In genomic region chr2:169415233-169415748, GRCh38 we compare ENCODE assay signal across 2 cellular contexts.
TF ChIP-seq lines count a peak whose summit lies in the region.

No MANE protein-coding gene starts in this region.

TF ChIP-seq in GM23338, 12 proteins besides CTCF, POLR2A, EP300 and RAD21:
- TF ChIP-seq ZNF114 (CRISPR knock-in tag; IDR thresholded peaks at IDR 0.05) (no peak), EZH2phosphoT487 (IDR thresholded peaks at IDR 0.05; ENCODE audit: unreplicated experiment) (no peak), CREB1 (CRISPR knock-in tag; IDR thresholded peaks at IDR 0.05; ENCODE audit: low read depth) (no peak), ZNF331 (CRISPR knock-in tag; IDR thresholded peaks at IDR 0.05; ENCODE audit: low read depth) (no peak)

TF ChIP-seq in K562, 482 proteins besides CTCF, POLR2A, EP300 and RAD21 (continues in another document):
- TF ChIP-seq PYGO2 (tag; IDR thresholded peaks at IDR 0.05), result no peak
- no peak; the same call in 1 of the 2 replicates for TF ChIP-seq TARDBP (IDR thresholded peaks at IDR 0.05)
- TF ChIP-seq KAT8 (IDR thresholded peaks at IDR 0.05; ENCODE audit: low read depth), result no peak
- TF ChIP-seq FOXO4 (CRISPR knock-in tag; IDR thresholded peaks at IDR 0.05), result no peak
- no peak for TF ChIP-seq FOXA1 (IDR thresholded peaks at IDR 0.05; ENCODE audit: borderline replicate concordance)
- TF ChIP-seq ZNF518B (CRISPR knock-in tag; IDR thresholded peaks at IDR 0.05), result no peak
- TF ChIP-seq RHOXF2B (CRISPR knock-in tag; conservative IDR thresholded peaks at IDR 0.05), result no peak
- TF ChIP-seq MTF1 (CRISPR knock-in tag; IDR thresholded peaks at IDR 0.05; ENCODE audit: borderline replicate concordance), result no peak
- TF ChIP-seq RBFOX2 (IDR thresholded peaks at IDR 0.05; ENCODE audit: low read depth, low read length), result no peak
- no peak for TF ChIP-seq NR2C1 (IDR thresholded peaks at IDR 0.05)
- peak; percentile 43; the same call in 1 of the 2 replicates for TF ChIP-seq NR2C1 (tag; IDR thresholded peaks at IDR 0.05)
- no peak for TF ChIP-seq BDP1 (IDR thresholded peaks at IDR 0.05; ENCODE audit: insufficient read depth, insufficient read length)
- peak; percentile 59 to 91; a peak in 3 of 4 replicates for TF ChIP-seq RCOR1 (IDR thresholded peaks at IDR 0.05; ENCODE audit: borderline replicate concordance in 1 of 2, low read depth in 2 of 2, low read length in 2 of 2)
- no peak for TF ChIP-seq HSF4 (CRISPR knock-in tag; IDR thresholded peaks at IDR 0.05; ENCODE audit: borderline replicate concordance)
- no peak for TF ChIP-seq RREB1 (CRISPR knock-in tag; IDR thresholded peaks at IDR 0.05)
- TF ChIP-seq ZFPM2 (CRISPR knock-in tag; IDR thresholded peaks at IDR 0.05), result no peak
- no peak for TF ChIP-seq CEBPZ (IDR thresholded peaks at IDR 0.05; ENCODE audit: borderline replicate concordance, low read depth, low read length)
- no peak for TF ChIP-seq MBD1 (CRISPR knock-in tag; IDR thresholded peaks at IDR 0.05)
- no peak for TF ChIP-seq ZNF695 (CRISPR knock-in tag; IDR thresholded peaks at IDR 0.05)
- no peak for TF ChIP-seq PTRF (tag; IDR thresholded peaks at IDR 0.05)
- no peak for TF ChIP-seq ZFP30 (CRISPR knock-in tag; IDR thresholded peaks at IDR 0.05; ENCODE audit: borderline replicate concordance)
- TF ChIP-seq ZNF212 (CRISPR knock-in tag; IDR thresholded peaks at IDR 0.05), result no peak
- no peak for TF ChIP-seq CREB5 (CRISPR knock-in tag; IDR thresholded peaks at IDR 0.05)
- no peak for TF ChIP-seq TSHZ1 (CRISPR knock-in tag; IDR thresholded peaks at IDR 0.05)
- TF ChIP-seq ZNF644 (tag; IDR thresholded peaks at IDR 0.05; ENCODE audit: low read depth), result peak; percentile 65; the same call in 1 of the 2 replicates
- TF ChIP-seq MCM5 (IDR thresholded peaks at IDR 0.05; ENCODE audit: low read depth), result no peak
- no peak for TF ChIP-seq THAP7 (CRISPR knock-in tag; IDR thresholded peaks at IDR 0.05)
- TF ChIP-seq ZNF232 (CRISPR knock-in tag; IDR thresholded peaks at IDR 0.05), result no peak
- peak; percentile 74 for TF ChIP-seq HES1 (IDR thresholded peaks at IDR 0.05; ENCODE audit: low read depth)
- TF ChIP-seq RBM22 (IDR thresholded peaks at IDR 0.05; ENCODE audit: low read depth, low read length, poor library complexity, severe bottlenecking), result no peak
- TF ChIP-seq PHF21A (IDR thresholded peaks at IDR 0.05; ENCODE audit: borderline replicate concordance, low read depth), result no peak
- no peak for TF ChIP-seq PHB (CRISPR knock-in tag; IDR thresholded peaks at IDR 0.05)
- no peak for TF ChIP-seq MAFG (tag; conservative IDR thresholded peaks at IDR 0.05)
